In genomic region chr9:135076143-135076875, GRCh38 we compare ENCODE assay signal across 13 cellular contexts. TPM values are rescaled to one million over a fixed set of nuclear protein-coding genes. Genes with fewer than 3 reads are reported as not detected.
A peak's percentile ranks its signal among the peaks of the same experiment; 100 is the strongest.
DNase-seq lines count a peak whose midpoint lies in the region; ATAC-seq, FAIRE-seq and TF ChIP-seq lines count a peak whose summit lies in the region.
"Had no signal": no experiment of that assay in that cellular context is flagged by ENCODE, and none has a peak within 500 bp of the region (broad histone marks: within the 10 kb centered on the region; RNA-seq: fewer than 3 reads in every experiment).

No MANE protein-coding gene starts in this region.

- H3K4me1 Mint-ChIP-seq in brain = peaks cover 49% of the 10 kb centered on the region
- H3K4me1 Mint-ChIP-seq: activated naive CD4-positive, alpha-beta T cell treated with anti-CD3 and anti-CD28 coated beads, Interleukin-2, amount 10 ng/mL, durations not matched to agents 7 days and 5 days had no signal

- TF ChIP-seq CTCF in brain (conservative IDR thresholded peaks at IDR 0.05) = no peak

- peaks cover 0 to 11% (median 0%) of the 10 kb centered on the region in 5 experiments for H3K9me3 Mint-ChIP-seq in brain
- H3K9me3 Mint-ChIP-seq: activated naive CD4-positive, alpha-beta T cell treated with anti-CD3 and anti-CD28 coated beads, Interleukin-2, amount 10 ng/mL, durations not matched to agents 7 days and 5 days had no signal

- H3K4me3 Mint-ChIP-seq in brain = peak overlapping the region; percentile 85 to 95 (median 87)
- H3K4me3 Mint-ChIP-seq: activated naive CD4-positive, alpha-beta T cell treated with anti-CD3 and anti-CD28 coated beads, Interleukin-2, amount 10 ng/mL, durations not matched to agents 7 days and 5 days had no signal

- ATAC-seq in left lobe of liver = no peak

- no peak for FAIRE-seq in HTR-8/SVneo (lab: Jason Lieb, UNC)

- no peak overlapping the region for H3K9ac ChIP-seq in subcutaneous abdominal adipose tissue (ENCODE audit: low read length in 5 of 5)

- H3K27me3 Mint-ChIP-seq in brain = peaks cover 6% of the 10 kb centered on the region

- peaks cover 4% of the 10 kb centered on the region for H3K36me3 Mint-ChIP-seq in brain
- H3K36me3 Mint-ChIP-seq: activated naive CD4-positive, alpha-beta T cell treated with anti-CD3 and anti-CD28 coated beads, Interleukin-2, amount 10 ng/mL, durations not matched to agents 7 days and 5 days had no signal

- H3K9me3 ChIP-seq in subcutaneous abdominal adipose tissue (ENCODE audit: control insufficient read depth in 5 of 5, low read length in 5 of 5) = no peaks in the 10 kb centered on the region
- H3K9me3 ChIP-seq: mucosa of descending colon, SJCRH30 had no signal

- no peaks in the 10 kb centered on the region for H3K36me3 ChIP-seq in subcutaneous abdominal adipose tissue (ENCODE audit: control insufficient read depth in 5 of 5, insufficient read depth in 5 of 5, low read length in 5 of 5)
- H3K36me3 ChIP-seq: SJCRH30 had no signal

- peak overlapping the region; percentile 6 to 71 (median 43) for H3K4me3 ChIP-seq in subcutaneous abdominal adipose tissue (ENCODE audit: low read depth in 1 of 5, low read length in 5 of 5)
- H3K4me3 ChIP-seq: mucosa of descending colon, SJCRH30 had no signal

- H3K27ac ChIP-seq in subcutaneous abdominal adipose tissue (ENCODE audit: low read depth, low read length) = no peak overlapping the region
- H3K27ac ChIP-seq: SJCRH30 had no signal

- peaks cover 0 to 16% (median 8%) of the 10 kb centered on the region in 5 donors for H3K27me3 ChIP-seq in subcutaneous abdominal adipose tissue (ENCODE audit: control insufficient read depth in 5 of 5, insufficient read depth in 4 of 5, low read length in 5 of 5)

- H3K4me1 ChIP-seq in subcutaneous abdominal adipose tissue (ENCODE audit: control insufficient read depth in 5 of 5, insufficient read depth in 5 of 5, low read length in 5 of 5) = peaks cover 0 to 22% (median 16%) of the 10 kb centered on the region in 5 donors
- H3K4me1 ChIP-seq: SJCRH30 had no signal

- DNase-seq in NCI-H1092 treated with DMSO at 0.1 percent for 48 hours (lab: John Stamatoyannopoulos, UW) (peak; percentile 27), NCI-H1092 (lab: John Stamatoyannopoulos, UW) (no peak), left lobe of liver (ENCODE audit: low spot score) (peak; percentile 6), SKM-1 (lab: John Stamatoyannopoulos, UW; ENCODE audit: unreplicated experiment) (no peak), kidney tubule cell (ENCODE audit: low spot score) (no peak), HTR-8/SVneo (ENCODE audit: insufficient read length, low spot score) (no peak)
- DNase-seq: activated CD4-positive, alpha-beta T cell treated with anti-CD3 and anti-CD28 coated beads for 48 hours; activated naive CD4-positive, alpha-beta T cell treated with anti-CD3 and anti-CD28 coated beads, Interleukin-2, amount 10 ng/mL, durations not matched to agents 7 days and 5 days; mucosa of descending colon; NCI-H524 treated with DMSO at 0.1 percent for 48 hours; SJCRH30 had no signal

- peak overlapping the region; percentile 9 to 92 (median 88) for H3K27ac Mint-ChIP-seq in brain
- H3K27ac Mint-ChIP-seq: activated naive CD4-positive, alpha-beta T cell treated with anti-CD3 and anti-CD28 coated beads, Interleukin-2, amount 10 ng/mL, durations not matched to agents 7 days and 5 days had no signal

RNA-seq across cellular contexts. Expression of gene OLFM1, which starts 11.2 kb away (rescaled TPM):
- polyA plus RNA-seq in brain (ENCODE audit: insufficient read depth, low read depth, low replicate concordance) = 202 TPM
- 1.8 TPM for total RNA-seq in left lobe of liver
- total RNA-seq: SJCRH30 had no signal

Comparison
In these comparisons a context has a peak if more than half of its experiments do, and no peak if none do; other contexts are left out.
1. DNase-seq: peak in NCI-H1092 treated with DMSO at 0.1 percent for 48 hours (single experiment) and left lobe of liver (single experiment); none in NCI-H1092 (single experiment), SKM-1 (single experiment), kidney tubule cell (single experiment) and HTR-8/SVneo (single experiment).